In the genomic region with DNA sequence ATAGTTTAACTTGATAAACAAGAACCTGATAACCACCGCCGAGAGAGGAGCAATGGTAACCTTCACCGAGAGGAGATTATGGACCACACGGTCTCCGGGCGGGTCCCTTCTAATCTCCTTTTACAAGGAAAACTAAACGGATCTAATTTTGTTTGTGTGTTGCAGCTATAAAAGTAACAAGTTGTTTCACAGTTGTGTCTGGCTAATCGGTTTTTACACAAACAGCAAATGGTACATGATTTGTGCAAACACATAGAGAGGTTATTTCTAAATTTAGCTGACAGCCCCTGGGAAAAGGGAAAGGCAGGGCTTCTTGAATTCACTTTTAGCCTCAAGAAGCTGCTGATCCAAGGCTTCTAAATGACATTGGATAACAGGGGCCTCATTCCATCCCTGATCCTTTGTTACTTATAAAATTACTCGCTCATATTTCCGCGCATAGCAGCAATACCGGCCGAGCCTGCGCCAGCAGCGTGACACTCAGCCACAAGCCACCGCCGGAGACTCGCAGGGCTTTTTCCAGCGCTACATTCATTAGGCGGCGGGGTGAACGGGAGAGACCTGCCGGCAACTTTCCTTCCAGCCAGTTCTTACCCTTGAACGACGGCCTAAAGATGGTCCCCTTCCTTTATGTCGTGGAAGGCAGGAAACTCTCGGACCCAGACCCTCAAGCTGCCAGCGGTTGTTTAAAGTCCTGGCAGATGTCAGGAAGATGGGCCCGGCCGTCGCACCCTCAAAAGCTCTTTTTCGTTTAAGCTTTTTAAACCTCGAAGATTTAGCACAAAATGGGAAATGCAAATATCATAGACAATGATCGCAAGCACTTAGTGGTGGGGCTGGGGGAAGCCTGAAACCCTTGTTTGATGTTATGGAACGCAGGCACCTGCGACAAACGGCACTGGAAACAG, we compare ENCODE assay signal across 13 cellular contexts. TPM values are rescaled to one million over a fixed set of nuclear protein-coding genes. Genes with fewer than 3 reads are reported as not detected.
A peak's percentile ranks its signal among the peaks of the same experiment; 100 is the strongest.
DNase-seq lines count a peak whose midpoint lies in the region; ATAC-seq and TF ChIP-seq lines count a peak whose summit lies in the region.
"Had no signal": no experiment of that assay in that cellular context is flagged by ENCODE, and none has a peak within 500 bp of the region (broad histone marks: within the 10 kb centered on the region; RNA-seq: fewer than 3 reads in every experiment).

No MANE protein-coding gene starts in this region.

- no peaks in the 10 kb centered on the region for H3K79me2 ChIP-seq in OCI-LY1 (ENCODE audit: insufficient read depth, low read length)

- no peaks in the 10 kb centered on the region for H3F3A ChIP-seq in OCI-LY1 (ENCODE audit: insufficient read depth, low read length)

- ATAC-seq in left ventricle myocardium superior (no peak), GM18870 (IDR thresholded peaks at IDR 0.05; ENCODE audit: unreplicated experiment) (no peak)
- ATAC-seq in stimulated activated naive CD8-positive, alpha-beta T cell treated with anti-CD3 and anti-CD28 coated beads, Interleukin-15, amount 100 ng/mL, for 72 hours: no peak

- peaks cover 38% of the 10 kb centered on the region for H3K4me1 ChIP-seq in left ventricle myocardium inferior
- peaks cover 17% of the 10 kb centered on the region for H3K4me1 ChIP-seq in OCI-LY1 (ENCODE audit: insufficient read depth, low read length, severe bottlenecking)
- H3K4me1 ChIP-seq: Caco-2 had no signal

- H3K4me3 Mint-ChIP-seq in stimulated activated naive CD8-positive, alpha-beta T cell treated with anti-CD3 and anti-CD28 coated beads, Interleukin-15, amount 100 ng/mL, for 72 hours: peak overlapping the region; percentile 57 to 66

- peak overlapping the region; percentile 67 for H3K4me2 ChIP-seq in OCI-LY1 (ENCODE audit: low read length)

- H3K9ac ChIP-seq in OCI-LY1 (ENCODE audit: low read length): peak overlapping the region; percentile 37

- peaks cover 54% of the 10 kb centered on the region for H3K4me1 Mint-ChIP-seq in stimulated activated naive CD8-positive, alpha-beta T cell treated with anti-CD3 and anti-CD28 coated beads, Interleukin-15, amount 100 ng/mL, for 72 hours

- H3K27ac ChIP-seq in left ventricle myocardium inferior (replicated peaks) (no peak overlapping the region), OCI-LY1 (ENCODE audit: low read depth, low read length, poor library complexity, severe bottlenecking) (no peak overlapping the region)

- no peaks in the 10 kb centered on the region for H3K9me3 ChIP-seq in left ventricle myocardium inferior (replicated peaks)
- H3K9me3 ChIP-seq in OCI-LY1 (ENCODE audit: low read length): no peaks in the 10 kb centered on the region
- H3K9me3 ChIP-seq: Caco-2, sigmoid colon had no signal

- peak overlapping the region; percentile 73 for H2AFZ ChIP-seq in OCI-LY1 (ENCODE audit: low read length)

- H3K36me3 ChIP-seq in left ventricle myocardium inferior (no peaks in the 10 kb centered on the region), OCI-LY1 (ENCODE audit: insufficient read depth, low read length) (no peaks in the 10 kb centered on the region)
- H3K36me3 ChIP-seq: sigmoid colon had no signal

- TF ChIP-seq POLR2A in erythroblast (IDR thresholded peaks at IDR 0.05; ENCODE audit: low read length): no peak

- intact Hi-C loops in left ventricle myocardium inferior (cut with micrococcal nuclease): no loop called here
- intact Hi-C loops in left ventricle myocardium superior (cut with micrococcal nuclease): loop anchor here (5.0 kb wide), 1 partner anchor 41 kb away; a partner anchor contains a TSS

- H3K27me3 ChIP-seq in left ventricle myocardium inferior (ENCODE audit: low read depth): peaks cover 100% of the 10 kb centered on the region
- H3K27me3 ChIP-seq in OCI-LY1 (ENCODE audit: insufficient read depth, low read length): no peaks in the 10 kb centered on the region

- H3K27me3 Mint-ChIP-seq in stimulated activated naive CD8-positive, alpha-beta T cell treated with anti-CD3 and anti-CD28 coated beads, Interleukin-15, amount 100 ng/mL, for 72 hours: peaks cover 94% of the 10 kb centered on the region

- H3K4me3 ChIP-seq in left ventricle myocardium inferior (peak overlapping the region; percentile 7), OCI-LY1 (ENCODE audit: low read depth, low read length, poor library complexity, severe bottlenecking) (peak overlapping the region; percentile 49)

- H3K9me3 Mint-ChIP-seq in stimulated activated naive CD8-positive, alpha-beta T cell treated with anti-CD3 and anti-CD28 coated beads, Interleukin-15, amount 100 ng/mL, for 72 hours: no peaks in the 10 kb centered on the region

- peak overlapping the region in 1 of 2 donors; percentile 34 for H3K27ac Mint-ChIP-seq in stimulated activated naive CD8-positive, alpha-beta T cell treated with anti-CD3 and anti-CD28 coated beads, Interleukin-15, amount 100 ng/mL, for 72 hours

- TF ChIP-seq CTCF in left ventricle myocardium inferior (IDR thresholded peaks at IDR 0.05; ENCODE audit: borderline replicate concordance): no peak
- no peak for TF ChIP-seq CTCF in OCI-LY1 (IDR thresholded peaks at IDR 0.05; ENCODE audit: low read length)

- DNase-seq in left ventricle myocardium inferior (no peak), left ventricle myocardium superior (no peak), erythroblast (lab: John Stamatoyannopoulos, UW) (peak; percentile 27 to 43), NCI-H446 (lab: John Stamatoyannopoulos, UW) (no peak)
- peak in 1 of 2 donors; percentile 15 for DNase-seq in stimulated activated naive CD8-positive, alpha-beta T cell treated with anti-CD3 and anti-CD28 coated beads, Interleukin-15, amount 100 ng/mL, for 72 hours
- no peak for DNase-seq in central memory CD4-positive, alpha-beta T cell

- no peaks in the 10 kb centered on the region for H3K9me2 ChIP-seq in OCI-LY1 (ENCODE audit: low read depth, low read length)

- no peaks in the 10 kb centered on the region for H4K20me1 ChIP-seq in OCI-LY1 (ENCODE audit: insufficient read depth, low read length)

RNA-seq across cellular contexts. Expression of a gene that starts 4.4 kb away (rescaled TPM):
- total RNA-seq in left ventricle myocardium inferior (0.11 TPM), left ventricle myocardium superior (0.32 TPM)
- total RNA-seq: Caco-2; epithelial cell of proximal tubule; HT-29; T-helper 2 cell treated with Interferon-gamma antibody and Interleukin-4, amounts not matched to agents 100 ng/mL and 5 ng/mL, for 36 hours had no signal

RNA-seq across cellular contexts. Expression of a gene that starts 40.7 kb away (rescaled TPM):
- total RNA-seq in left ventricle myocardium inferior (4.0 TPM), left ventricle myocardium superior (4.0 TPM)

Comparison
In these comparisons a context has a peak if more than half of its experiments do, and no peak if none do; other contexts are left out.
1. DNase-seq: peak in erythroblast (2 of 2); none in left ventricle myocardium inferior (single experiment), left ventricle myocardium superior (single experiment), NCI-H446 (0 of 2) and central memory CD4-positive, alpha-beta T cell (single experiment).